14 cellular contexts compared by ENCODE assay signal in genomic region chr6:32369678-32370077, GRCh38. TPM values are rescaled to one million over a fixed set of nuclear protein-coding genes. Genes with fewer than 3 reads are reported as not detected.
DNase-seq lines count a peak whose midpoint lies in the region; ATAC-seq and TF ChIP-seq lines count a peak whose summit lies in the region.
"Had no signal": no experiment of that assay in that cellular context is flagged by ENCODE, and none has a peak within 500 bp of the region (broad histone marks: within the 10 kb centered on the region; RNA-seq: fewer than 3 reads in every experiment).

No MANE protein-coding gene starts in this region.

- TF ChIP-seq CTCF in foreskin keratinocyte (conservative IDR thresholded peaks at IDR 0.05): no peak

- ATAC-seq in foreskin keratinocyte (peak; percentile 77), HG03139 (IDR thresholded peaks at IDR 0.05; ENCODE audit: unreplicated experiment) (no peak), GM21367 (IDR thresholded peaks at IDR 0.05; ENCODE audit: unreplicated experiment) (no peak), GM18498 (IDR thresholded peaks at IDR 0.05; ENCODE audit: unreplicated experiment) (no peak)
- ATAC-seq: HepG2 had no signal

- H3K4me1 ChIP-seq in ACC112 (ENCODE audit: control insufficient read depth, insufficient read depth, low read length, unreplicated experiment) (peaks cover 23% of the 10 kb centered on the region), foreskin keratinocyte (peaks cover 14% of the 10 kb centered on the region)

- peak overlapping the region; percentile 94 for H3K27ac ChIP-seq in ACC112 (ENCODE audit: low read depth, low read length)
- no peak overlapping the region for H3K27ac ChIP-seq in foreskin keratinocyte
- H3K27ac ChIP-seq: WERI-Rb-1 had no signal

- no peaks in the 10 kb centered on the region for H3K79me2 ChIP-seq in ACC112 (ENCODE audit: control insufficient read depth, insufficient read depth, low read length, unreplicated experiment)

- H3K36me3 ChIP-seq in ACC112 (ENCODE audit: insufficient read depth, low read length): no peaks in the 10 kb centered on the region
- H3K36me3 ChIP-seq: WERI-Rb-1 had no signal

- no peak overlapping the region for H2AFZ ChIP-seq in ACC112 (ENCODE audit: low read length, unreplicated experiment)

- no peaks in the 10 kb centered on the region for H3K27me3 ChIP-seq in ACC112 (ENCODE audit: insufficient read depth, low read length)
- H3K27me3 ChIP-seq in foreskin keratinocyte: no peaks in the 10 kb centered on the region

- peak overlapping the region; percentile 30; the same call in 1 of the 2 replicates for H3K4me3 ChIP-seq in ACC112 (ENCODE audit: low read depth, low read length)

- DNase-seq in GM03348 (ENCODE audit: low spot score) (peak; percentile 59), SW 1271 (lab: John Stamatoyannopoulos, UW) (peak; percentile 63 to 89), foreskin keratinocyte (peak; percentile 70 to 83), NCI-H524 (lab: John Stamatoyannopoulos, UW) (no peak)
- DNase-seq: effector CD8-positive, alpha-beta T cell; RPMI8226; stimulated activated naive B cell treated with anti-CD40 and anti-IgM and Interleukin-4, amounts not matched to agents 10 μg/mL and 1 μg/mL and 100 μg/mL, for 72 hours; WERI-Rb-1 had no signal

RNA-seq across cellular contexts. Expression of gene TSBP1, which starts 2.0 kb away (rescaled TPM):
- not detected in 2 replicates for total RNA-seq in foreskin keratinocyte
- polyA plus RNA-seq in foreskin keratinocyte: not detected in 2 replicates
- total RNA-seq: HepG2 had no signal
- polyA plus RNA-seq: HepG2, neural cell had no signal

RNA-seq across cellular contexts. Expression of gene BTNL2, which starts 37.3 kb away (rescaled TPM):
- not detected in 2 replicates for total RNA-seq in foreskin keratinocyte
- not detected in 2 replicates for polyA plus RNA-seq in foreskin keratinocyte
- total RNA-seq: HepG2 had no signal
- polyA plus RNA-seq: HepG2, neural cell had no signal

Comparison
In these comparisons a context has a peak if more than half of its experiments do, and no peak if none do; other contexts are left out.
1. DNase-seq: peak in GM03348 (single experiment), SW 1271 (2 of 2) and foreskin keratinocyte (2 of 2); none in NCI-H524 (0 of 2).